8 cellular contexts compared by ENCODE assay signal in the genomic region with DNA sequence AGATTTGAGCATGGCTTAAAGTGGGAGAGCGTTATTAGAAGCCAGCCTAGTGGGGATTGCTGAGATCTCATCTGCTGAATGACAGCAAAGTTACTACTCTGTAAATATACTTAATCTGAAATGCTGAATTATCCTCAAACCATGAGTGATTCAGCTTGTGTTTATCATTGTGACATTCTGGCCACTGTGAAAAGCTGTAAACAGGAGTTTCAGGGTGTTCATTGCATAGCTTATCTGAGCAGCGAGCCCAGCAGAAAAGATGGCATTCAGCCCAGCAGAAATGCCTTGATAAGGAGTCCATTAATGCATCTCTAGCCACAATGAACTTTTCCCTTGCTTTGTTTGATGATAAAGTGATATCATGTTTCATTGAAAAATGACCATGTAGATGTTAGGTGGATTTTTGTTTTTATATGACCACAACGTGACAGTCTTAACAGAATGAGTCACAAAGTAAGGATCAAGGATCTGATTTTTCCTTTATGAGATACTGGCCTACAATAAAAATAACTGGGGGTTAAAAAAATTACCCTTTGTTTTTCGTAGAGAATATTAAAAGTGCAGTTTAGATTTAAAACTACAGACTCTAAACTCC. TPM values are rescaled to one million over a fixed set of nuclear protein-coding genes. Genes with fewer than 3 reads are reported as not detected.
A peak's percentile ranks its signal among the peaks of the same experiment; 100 is the strongest.
DNase-seq lines count a peak whose midpoint lies in the region; FAIRE-seq and TF ChIP-seq lines count a peak whose summit lies in the region.

No MANE protein-coding gene starts in this region.

- H4K8ac ChIP-seq in trophoblast cell (ENCODE audit: low read depth, low read length), result no peak overlapping the region

- H3K4me3 ChIP-seq in Peyer's patch (no peak overlapping the region), endothelial cell of umbilical vein (replicated peaks in 1 of 3; ENCODE audit: insufficient read depth in 1 of 3, low read depth in 1 of 3, low read length in 3 of 3) (peak overlapping the region in 1 of 3 experiments; percentile 28), trophoblast cell (ENCODE audit: low read depth, low read length) (no peak overlapping the region)

- no peaks in the 10 kb centered on the region for H3K79me1 ChIP-seq in trophoblast cell (ENCODE audit: low read length)

- no peak overlapping the region for H2BK5ac ChIP-seq in trophoblast cell (ENCODE audit: low read depth, low read length, poor library complexity)

- no peak overlapping the region for H2BK12ac ChIP-seq in trophoblast cell (ENCODE audit: low read length)

- no peak overlapping the region for H4K91ac ChIP-seq in trophoblast cell (ENCODE audit: low read depth, low read length)

- peak overlapping the region; percentile 67 for H3K4ac ChIP-seq in trophoblast cell (ENCODE audit: low read depth, low read length)

- no CpG with 5 or more reads among the region's 4 CpGs for WGBS in trophoblast cell (ENCODE audit: extremely low coverage, insufficient coverage, insufficient read length)

- H2AFZ ChIP-seq in endothelial cell of umbilical vein (ENCODE audit: low read depth, low read length), result no peak overlapping the region
- H2AFZ ChIP-seq in trophoblast cell (ENCODE audit: insufficient read depth, low read length, poor library complexity), result no peak overlapping the region

- FAIRE-seq in endothelial cell of umbilical vein (lab: Jason Lieb, UNC), result peak; percentile 77

- H3K36me3 ChIP-seq in Peyer's patch (no peaks in the 10 kb centered on the region), endothelial cell of umbilical vein (ENCODE audit: control insufficient read depth in 2 of 2, extremely low read depth in 1 of 2, insufficient read depth in 2 of 2, low read length in 2 of 2) (no peaks in the 10 kb centered on the region), trophoblast cell (ENCODE audit: control insufficient read depth in 1 of 2, insufficient read depth in 2 of 2, low read length in 2 of 2) (no peaks in the 10 kb centered on the region)

- BruUV-seq in endothelial cell of umbilical vein (replicated peaks; lab: Mats Ljungman, UMichigan), result no TSS peak

- H2AK5ac ChIP-seq in trophoblast cell (ENCODE audit: low read length), result no peak overlapping the region

- intact Hi-C loops in endothelial cell of umbilical vein (cut with micrococcal nuclease), result loop anchor here (1.0 to 10.0 kb wide), 5 partner anchors 8 to 654 kb away; a partner anchor contains a TSS

- H3K18ac ChIP-seq in trophoblast cell (ENCODE audit: low read length), result no peak overlapping the region

- no peak overlapping the region for H3K23ac ChIP-seq in trophoblast cell (ENCODE audit: low read length)

- H3K4me1 ChIP-seq in Peyer's patch (peaks cover 0 to 45% (median 8%) of the 10 kb centered on the region in 4 donors), endothelial cell of umbilical vein (ENCODE audit: control insufficient read depth, extremely low read depth, insufficient read depth, low read length) (peaks cover 56% of the 10 kb centered on the region), trophoblast cell (ENCODE audit: control insufficient read depth in 1 of 2, insufficient read depth in 2 of 2, low read length in 2 of 2) (no peaks in the 10 kb centered on the region)

- no peak for TF ChIP-seq CTCF in Peyer's patch (IDR thresholded peaks at IDR 0.05)
- no peak for TF ChIP-seq CTCF in endothelial cell of umbilical vein (IDR thresholded peaks at IDR 0.05; ENCODE audit: extremely low read depth in 1 of 2, insufficient read depth in 1 of 2, low read depth in 1 of 2, low read length in 2 of 2)

- peak overlapping the region in 2 of 4 donors; percentile 47 to 67 for H3K27ac ChIP-seq in Peyer's patch
- H3K27ac ChIP-seq in endothelial cell of umbilical vein (ENCODE audit: insufficient read depth, low read depth, low read length), result peak overlapping the region; percentile 96
- no peak overlapping the region for H3K27ac ChIP-seq in trophoblast cell (ENCODE audit: low read depth, low read length)

- H3K14ac ChIP-seq in trophoblast cell (ENCODE audit: low read length), result no peak overlapping the region

- no peak overlapping the region for H2BK120ac ChIP-seq in trophoblast cell (ENCODE audit: insufficient read depth, low read length, poor library complexity)

- TF ChIP-seq POLR2A in Peyer's patch (IDR thresholded peaks at IDR 0.05), result no peak
- no peak for TF ChIP-seq POLR2A in endothelial cell of umbilical vein (IDR thresholded peaks at IDR 0.05; ENCODE audit: low read depth, low read length)

- H3K9me1 ChIP-seq in endothelial cell of umbilical vein (replicated peaks; ENCODE audit: control insufficient read depth, extremely low read depth, insufficient read depth, low read length), result no peaks in the 10 kb centered on the region

- peak overlapping the region; percentile 92 for H3K4me2 ChIP-seq in endothelial cell of umbilical vein (ENCODE audit: insufficient read depth, low read length)
- H3K4me2 ChIP-seq in trophoblast cell (ENCODE audit: low read length), result no peak overlapping the region

- no peak overlapping the region for H4K12ac ChIP-seq in trophoblast cell (ENCODE audit: low read depth, low read length)

- DNase-seq in EH (ENCODE audit: low read depth) (peak; percentile 92), Peyer's patch (peak in 2 of 3 donors; percentile 54 to 77), endothelial cell of umbilical vein (ENCODE audit: low read depth, low spot score) (peak; percentile 97), trophoblast cell (no peak), occipital lobe (lab: John Stamatoyannopoulos, UW) (no peak), NCI-H748 treated with DMSO at 0.1 percent for 48 hours (lab: John Stamatoyannopoulos, UW) (no peak)
- DNase-seq in activated naive CD4-positive, alpha-beta T cell (lab: John Stamatoyannopoulos, UW), result no peak
- DNase-seq in central memory CD4-positive, alpha-beta T cell, result no peak

- H3K27me3 ChIP-seq in Peyer's patch (no peaks in the 10 kb centered on the region), endothelial cell of umbilical vein (ENCODE audit: control insufficient read depth in 2 of 2, insufficient read depth in 2 of 2, low read length in 2 of 2) (no peaks in the 10 kb centered on the region), trophoblast cell (ENCODE audit: insufficient read depth, low read length) (no peaks in the 10 kb centered on the region)

- H3K9me3 ChIP-seq in Peyer's patch (no peaks in the 10 kb centered on the region), endothelial cell of umbilical vein (replicated peaks; ENCODE audit: control insufficient read depth, insufficient read depth, low read length) (no peaks in the 10 kb centered on the region), trophoblast cell (ENCODE audit: insufficient read depth, low read depth, low read length) (no peaks in the 10 kb centered on the region)

- H3K79me2 ChIP-seq in endothelial cell of umbilical vein (ENCODE audit: control insufficient read depth, insufficient read depth, low read length) (peaks cover 83% of the 10 kb centered on the region), trophoblast cell (ENCODE audit: control insufficient read depth, insufficient read depth, low read length, poor library complexity) (peaks cover 4% of the 10 kb centered on the region)

- dilution Hi-C loops in endothelial cell of umbilical vein (cut with MboI; ENCODE audit: extremely low pct_ligation_motif_present, low sequenced_read_pairs), result no loop called here

- POLR2A ChIA-PET in endothelial cell of umbilical vein (lab: Charles Lee), result no interaction called here

- CTCF ChIA-PET in endothelial cell of umbilical vein (lab: Charles Lee), result interaction anchor here (1.1 to 5.2 kb wide), 7 partner anchors 13 to 374 kb away, joined by 4 to 26 read pairs (median 4); no protein-coding TSS in a partner anchor

- H4K20me1 ChIP-seq in endothelial cell of umbilical vein (replicated peaks; ENCODE audit: control insufficient read depth, extremely low read depth, insufficient read depth, low read length), result no peaks in the 10 kb centered on the region

- H3K9ac ChIP-seq in endothelial cell of umbilical vein (replicated peaks; ENCODE audit: extremely low read depth, insufficient read depth, low read length) (peak overlapping the region; percentile 73), trophoblast cell (ENCODE audit: low read length) (no peak overlapping the region)

TF ChIP-seq in endothelial cell of umbilical vein, 7 proteins besides CTCF, POLR2A, EP300 and RAD21:
- no peak for TF ChIP-seq EZH2 (IDR thresholded peaks at IDR 0.05; ENCODE audit: borderline replicate concordance, low read depth, low read length, severe bottlenecking)
- peak; percentile 99 for TF ChIP-seq GATA2 (IDR thresholded peaks at IDR 0.05; ENCODE audit: insufficient read depth, insufficient read length, low read depth, low read length)
- TF ChIP-seq JUN (IDR thresholded peaks at IDR 0.05; ENCODE audit: borderline replicate concordance, insufficient read depth, insufficient read length, low read depth), result peak; percentile 82
- peak; percentile 54 for TF ChIP-seq POLR2AphosphoS5 (IDR thresholded peaks at IDR 0.05; ENCODE audit: insufficient read depth, low read depth, low read length)
- peak; percentile 75 for TF ChIP-seq FOS (IDR thresholded peaks at IDR 0.05; ENCODE audit: borderline replicate concordance, insufficient read depth, low read length)
- TF ChIP-seq, protein P1, sequence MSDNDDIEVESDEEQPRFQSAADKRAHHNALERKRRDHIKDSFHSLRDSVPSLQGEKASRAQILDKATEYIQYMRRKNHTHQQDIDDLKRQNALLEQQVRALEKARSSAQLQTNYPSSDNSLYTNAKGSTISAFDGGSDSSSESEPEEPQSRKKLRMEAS (IDR thresholded peaks at IDR 0.05; ENCODE audit: insufficient read depth, insufficient read length), result no peak
- TF ChIP-seq MYC (IDR thresholded peaks at IDR 0.05; ENCODE audit: low read depth, low read length), result no peak

RNA-seq across cellular contexts. Expression of a gene that starts 7.8 kb away (rescaled TPM):
- total RNA-seq in Peyer's patch (10 to 100 TPM; 62.7 to 97.4 (median 69.6) TPM), endothelial cell of umbilical vein (50.5 and 64.8 TPM in 2 replicates), occipital lobe (13.4 TPM)
- 31.3 and 35.3 TPM in 2 replicates for polyA plus RNA-seq in endothelial cell of umbilical vein
- 31.6 and 33.6 TPM in 2 replicates for polyA plus RNA-seq in endothelial cell of umbilical vein (2011; cell fraction: cytosol; rRNA removed)
- 116 and 122 TPM in 2 replicates for polyA plus RNA-seq in endothelial cell of umbilical vein (2011; cell fraction: nucleus; rRNA removed)
- polyA plus RNA-seq in endothelial cell of umbilical vein (2012), result 28.0 and 38.8 TPM in 2 replicates
- 44.3 and 48.7 TPM in 2 replicates for polyA minus RNA-seq in endothelial cell of umbilical vein
- 39.0 TPM for polyA minus RNA-seq in endothelial cell of umbilical vein (2011; cell fraction: cytosol; rRNA and poly(A)+ RNA removed)
- polyA minus RNA-seq in endothelial cell of umbilical vein (2011; cell fraction: nucleus; rRNA and poly(A)+ RNA removed), result 72.9 and 85.3 TPM in 2 replicates
- 166 and 171 TPM in 2 replicates for polyA plus RNA-seq in trophoblast cell (2013)

Comparison
In these comparisons a context has a peak if more than half of its experiments do, and no peak if none do; other contexts are left out.
1. DNase-seq: peak in EH (single experiment), Peyer's patch (2 of 3) and endothelial cell of umbilical vein (single experiment); none in trophoblast cell (0 of 2), activated naive CD4-positive, alpha-beta T cell (0 of 4), occipital lobe (single experiment), NCI-H748 treated with DMSO at 0.1 percent for 48 hours (single experiment) and central memory CD4-positive, alpha-beta T cell (single experiment).